In genomic region chr11:114399490-114399889, GRCh38 we compare ENCODE assay signal across 8 cellular contexts. TPM values are rescaled to one million over a fixed set of nuclear protein-coding genes. Genes with fewer than 3 reads are reported as not detected.
DNase-seq lines count a peak whose midpoint lies in the region; ATAC-seq and TF ChIP-seq lines count a peak whose summit lies in the region.

No MANE protein-coding gene starts in this region.

- TF ChIP-seq POLR2A in breast epithelium (IDR thresholded peaks at IDR 0.05) (no peak), uterus (IDR thresholded peaks at IDR 0.05) (no peak)

- DNase-seq in activated naive CD4-positive, alpha-beta T cell treated with Interleukin-2 at 50 U/mL for 16 hours: no peak
- DNase-seq in breast epithelium (ENCODE audit: low spot score in 2 of 2) (no peak), medulla oblongata (ENCODE audit: extremely low spot score) (peak; percentile 17), uterus (no peak), NOMO-1 (lab: John Stamatoyannopoulos, UW; ENCODE audit: unreplicated experiment in 2 of 2) (no peak), sciatic nerve (ENCODE audit: low spot score) (no peak)

- H3K4me3 ChIP-seq in breast epithelium: peak overlapping the region; percentile 56 to 71 (median 70)
- H3K4me3 ChIP-seq in uterus: peak overlapping the region; percentile 80 to 84

- H3K27me3 ChIP-seq in breast epithelium (no peaks in the 10 kb centered on the region), uterus (no peaks in the 10 kb centered on the region)

- no peak for TF ChIP-seq CTCF in breast epithelium (IDR thresholded peaks at IDR 0.05)
- TF ChIP-seq CTCF in uterus (IDR thresholded peaks at IDR 0.05): no peak

- no peak for ATAC-seq in HG03095 (IDR thresholded peaks at IDR 0.05; ENCODE audit: unreplicated experiment)
- ATAC-seq in sciatic nerve: no peak

- H3K27ac ChIP-seq in breast epithelium (peak overlapping the region; percentile 98 to 99), uterus (peak overlapping the region; percentile 97 to 98)

- H3K4me3 Mint-ChIP-seq in activated naive CD4-positive, alpha-beta T cell treated with anti-CD3 and anti-CD28 coated beads, Interleukin-2, amount 50 U/mL, for 24 hours: peak overlapping the region; percentile 97

- H3K4me1 Mint-ChIP-seq in activated naive CD4-positive, alpha-beta T cell treated with anti-CD3 and anti-CD28 coated beads, Interleukin-2, amount 50 U/mL, for 24 hours: peaks cover 60% of the 10 kb centered on the region

- no peaks in the 10 kb centered on the region for H3K4me1 ChIP-seq in breast epithelium
- peaks cover 0 to 9% of the 10 kb centered on the region in 2 donors for H3K4me1 ChIP-seq in uterus

- H3K36me3 Mint-ChIP-seq in activated naive CD4-positive, alpha-beta T cell treated with anti-CD3 and anti-CD28 coated beads, Interleukin-2, amount 50 U/mL, for 24 hours: peaks cover 16% of the 10 kb centered on the region

- H3K27me3 Mint-ChIP-seq in activated naive CD4-positive, alpha-beta T cell treated with anti-CD3 and anti-CD28 coated beads, Interleukin-2, amount 50 U/mL, for 24 hours: no peaks in the 10 kb centered on the region

- H3K9me3 ChIP-seq in breast epithelium (no peaks in the 10 kb centered on the region), uterus (no peaks in the 10 kb centered on the region)

- H3K9me3 Mint-ChIP-seq in activated naive CD4-positive, alpha-beta T cell treated with anti-CD3 and anti-CD28 coated beads, Interleukin-2, amount 50 U/mL, for 24 hours: no peaks in the 10 kb centered on the region

- H3K27ac Mint-ChIP-seq in activated naive CD4-positive, alpha-beta T cell treated with anti-CD3 and anti-CD28 coated beads, Interleukin-2, amount 50 U/mL, for 24 hours: peak overlapping the region; percentile 99

- no peaks in the 10 kb centered on the region for H3K36me3 ChIP-seq in breast epithelium
- H3K36me3 ChIP-seq in uterus: no peaks in the 10 kb centered on the region

- intact Hi-C loops in breast epithelium (cut with DNase I; ENCODE audit: low total_unique reads) (no loop called here), uterus (cut with DNase I; ENCODE audit: low total_unique reads) (no loop called here), sciatic nerve (cut with DNase I) (no loop called here)

RNA-seq across cellular contexts. Expression of gene C11orf71, which starts 0.8 kb away (rescaled TPM):
- 10 to 100 TPM in 2 of 3 donors, 1 to 10 TPM in 1; 7.9 to 13.2 (median 10.2) TPM for total RNA-seq in breast epithelium
- total RNA-seq in uterus: 1 to 10 TPM; 3.2 to 5.7 (median 4.8) TPM
- 8.5 TPM for total RNA-seq in sciatic nerve

RNA-seq across cellular contexts. Expression of gene RBM7, which starts 1.0 kb away (rescaled TPM):
- total RNA-seq in breast epithelium (10 to 100 TPM; 14.7 to 29.7 (median 25.2) TPM), uterus (100 to 1,000 TPM in 1 of 4 donors, 10 to 100 TPM in 3; 12.8 to 107 (median 44.1) TPM), sciatic nerve (30.9 TPM)

RNA-seq across cellular contexts. Expression of gene REXO2, which starts 39.8 kb away (rescaled TPM):
- total RNA-seq in breast epithelium (100 to 1,000 TPM; 108 to 127 (median 123) TPM), uterus (100 to 1,000 TPM in 1 of 4 donors, 10 to 100 TPM in 3; 53.8 to 158 (median 84.3) TPM), sciatic nerve (80.4 TPM)
